1 cellular context compared by ENCODE assay signal in genomic region chr10:14328881-14329280, GRCh38.
TF ChIP-seq lines count a peak whose summit lies in the region.

No MANE protein-coding gene starts in this region.

TF ChIP-seq in H1, 55 proteins besides CTCF, POLR2A, EP300 and RAD21:
- TF ChIP-seq FOSL1 (IDR thresholded peaks at IDR 0.05; ENCODE audit: insufficient read depth, low read depth, low read length) (no peak), CREB1 (IDR thresholded peaks at IDR 0.05) (no peak), GABPA (IDR thresholded peaks at IDR 0.05; ENCODE audit: borderline replicate concordance, insufficient read depth, low read length) (no peak), CTBP2 (IDR thresholded peaks at IDR 0.05; ENCODE audit: borderline replicate concordance, insufficient read depth, insufficient read length, low read length) (no peak), ZNF274 (IDR thresholded peaks at IDR 0.05; ENCODE audit: borderline replicate concordance, extremely low read depth, low read length) (no peak), CHD2 (IDR thresholded peaks at IDR 0.05; ENCODE audit: low read length) (no peak), KDM4A (IDR thresholded peaks at IDR 0.05; ENCODE audit: low read depth, low read length, severe bottlenecking) (no peak), GTF2F1 (IDR thresholded peaks at IDR 0.05; ENCODE audit: borderline replicate concordance, low read depth, low read length) (no peak), KDM1A (IDR thresholded peaks at IDR 0.05; ENCODE audit: borderline replicate concordance, low read length) (no peak), PHF8 (conservative IDR thresholded peaks at IDR 0.05; ENCODE audit: low read depth, low read length) (no peak), JUND (IDR thresholded peaks at IDR 0.05; ENCODE audit: low read length) (no peak), NRF1 (IDR thresholded peaks at IDR 0.05; ENCODE audit: low read depth, low read length) (no peak), BCL11A (IDR thresholded peaks at IDR 0.05; ENCODE audit: low read depth in 2 of 2, low read length in 2 of 2) (no peak), CHD7 (IDR thresholded peaks at IDR 0.05; ENCODE audit: insufficient replicate concordance, low read length) (no peak), E2F6 (IDR thresholded peaks at IDR 0.05) (no peak), NANOG (IDR thresholded peaks at IDR 0.05; ENCODE audit: insufficient read depth, low read depth, low read length, poor library complexity, severe bottlenecking) (no peak)
TF ChIP-seq in H1: peak in this region for 0.
